Comparison of ENCODE assay signal across 18 cellular contexts in the genomic region with DNA sequence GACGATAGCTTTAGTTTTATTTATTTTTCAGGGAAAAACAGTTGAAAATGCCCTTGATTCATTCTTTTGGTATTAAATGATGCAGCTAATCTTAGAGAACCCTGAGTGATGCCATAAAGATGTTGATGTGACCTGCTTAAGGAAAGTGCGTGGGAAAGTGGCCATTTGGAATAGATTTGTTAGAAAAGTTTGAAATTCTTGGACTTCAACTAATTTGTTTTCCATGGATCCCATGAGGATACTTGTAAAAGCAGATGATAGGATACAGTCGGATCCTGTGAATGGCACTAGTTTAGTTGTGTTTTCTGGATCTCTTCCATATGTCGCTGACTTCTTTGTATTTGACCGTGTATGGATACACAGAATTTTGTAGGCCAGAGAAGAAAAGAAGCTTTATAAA.
A peak's percentile ranks its signal among the peaks of the same experiment; 100 is the strongest.
DNase-seq lines count a peak whose midpoint lies in the region; TF ChIP-seq lines count a peak whose summit lies in the region.
"Had no signal": no experiment of that assay in that cellular context is flagged by ENCODE, and none has a peak within 500 bp of the region (broad histone marks: within the 10 kb centered on the region; RNA-seq: fewer than 3 reads in every experiment).

No MANE protein-coding gene starts in this region.

- DNase-seq in ELR (ENCODE audit: low read depth) (peak; percentile 32), astrocyte of the hippocampus (ENCODE audit: low read depth, low spot score) (peak; percentile 5), foreskin fibroblast (peak; percentile 23 to 46), skeletal muscle cell (ENCODE audit: low read depth) (peak; percentile 60), KBM-7 (no peak), type B pancreatic cell (ENCODE audit: extremely low spot score, unreplicated experiment) (no peak), H7 (no peak), AG08395 (ENCODE audit: low spot score) (no peak)
- DNase-seq: activated CD4-positive, CD25-positive, alpha-beta regulatory T cell treated with anti-CD3 and anti-CD28 coated beads, Interleukin-2, amount 50 U/mL, for 72 hours; activated effector memory CD4-positive, alpha-beta T cell treated with anti-CD3 and anti-CD28 coated beads, Interleukin-2, amount 50 U/mL, for 16 hours; dermis blood vessel endothelial cell; DMS153; kidney glomerular epithelial cell; midbrain; NCI-H2081; stimulated activated CD4-positive, alpha-beta T cell treated with anti-CD3 and anti-CD28 coated beads, Interleukin-4, amount 100 ng/mL, for 24 hours had no signal

- H3K27me3 ChIP-seq in H7 (ENCODE audit: control insufficient read depth, insufficient read depth, low read length): no peaks in the 10 kb centered on the region
- H3K27me3 ChIP-seq: BLaER1 treated with 17β-estradiol and CSF1 and Interleukin-3, amounts not matched to agents 10 nM and 100 nM had no signal

- no peaks in the 10 kb centered on the region for H3K9me3 Mint-ChIP-seq in type B pancreatic cell

- no peak overlapping the region for H3K27ac Mint-ChIP-seq in type B pancreatic cell

- H3K36me3 ChIP-seq in H7 (replicated peaks; ENCODE audit: control insufficient read depth, insufficient read depth, low read length): no peaks in the 10 kb centered on the region; the same call in 1 of the 2 replicates

- H3K4me3 ChIP-seq in foreskin fibroblast (ENCODE audit: low read depth in 1 of 2, low read length in 2 of 2) (no peak overlapping the region), skeletal muscle cell (ENCODE audit: low read depth, low read length) (no peak overlapping the region), H7 (ENCODE audit: insufficient read depth, low read depth, low read length) (no peak overlapping the region)
- H3K4me3 ChIP-seq: BLaER1 treated with 17β-estradiol and CSF1 and Interleukin-3, amounts not matched to agents 10 nM and 100 nM; thoracic aorta had no signal

- H3K4me3 Mint-ChIP-seq in type B pancreatic cell: no peak overlapping the region

- H3K27me3 Mint-ChIP-seq in type B pancreatic cell: no peaks in the 10 kb centered on the region

- H3K4me1 Mint-ChIP-seq in type B pancreatic cell (ENCODE audit: unreplicated experiment): peaks cover 18% of the 10 kb centered on the region

- in situ Hi-C loops in KBM-7 (cut with MboI; ENCODE audit: low pct_unique_long_range_greater_than_20kb, low sequenced_read_pairs): no loop called here

- TF ChIP-seq CTCF in foreskin fibroblast (IDR thresholded peaks at IDR 0.05; ENCODE audit: low read depth, low read length) (no peak), type B pancreatic cell (conservative IDR thresholded peaks at IDR 0.05) (no peak)

- H3K36me3 Mint-ChIP-seq in type B pancreatic cell: peaks cover 31% of the 10 kb centered on the region

Comparison
In these comparisons a context has a peak if more than half of its experiments do, and no peak if none do; other contexts are left out.
1. DNase-seq: peak in ELR (single experiment), astrocyte of the hippocampus (single experiment), foreskin fibroblast (2 of 2) and skeletal muscle cell (single experiment); none in KBM-7 (single experiment), type B pancreatic cell (single experiment), H7 (single experiment) and AG08395 (single experiment).